9 cellular contexts compared by ENCODE assay signal in the genomic region with DNA sequence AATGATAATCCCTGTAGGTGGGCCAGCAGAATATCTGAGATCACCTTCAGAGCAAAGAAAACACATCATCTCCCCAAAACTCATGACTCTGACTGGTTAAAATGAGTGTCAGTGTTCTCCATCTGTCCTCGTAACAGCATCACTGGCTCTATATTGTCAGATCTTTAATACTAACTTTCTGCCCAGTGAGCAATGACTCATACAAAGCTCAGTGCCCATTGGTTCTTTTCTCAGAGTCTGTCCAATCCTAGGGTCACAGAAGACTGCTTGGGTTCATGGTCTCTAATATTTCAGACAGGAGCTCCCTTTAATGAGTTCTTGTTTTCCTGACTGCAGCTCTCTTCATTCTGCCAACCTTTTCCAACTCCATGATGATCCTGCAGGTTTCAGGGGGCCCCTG. TPM values are rescaled to one million over a fixed set of nuclear protein-coding genes. Genes with fewer than 3 reads are reported as not detected.
DNase-seq lines count a peak whose midpoint lies in the region; ATAC-seq lines count a peak whose summit lies in the region.
"Had no signal": no experiment of that assay in that cellular context is flagged by ENCODE, and none has a peak within 500 bp of the region (broad histone marks: within the 10 kb centered on the region; RNA-seq: fewer than 3 reads in every experiment).

No MANE protein-coding gene starts in this region.

- no peaks in the 10 kb centered on the region for H3K36me3 Mint-ChIP-seq in activated T-helper 1 cell treated with anti-CD3 and anti-CD28 coated beads, Interleukin-12 subunit alpha, Interleukin-12 subunit beta, Interleukin-2, Interleukin-4 antibody, amounts not matched to agents 30 ng/mL and 10 ng/mL and 1 ng/mL, durations not matched to agents 14 hours and 24 hours and 36 hours (ENCODE audit: low read depth)

- DNase-seq in EH (ENCODE audit: low read depth) = peak; percentile 74
- DNase-seq in T follicular helper cell (ENCODE audit: low read depth) = peak; percentile 24
- DNase-seq in globus pallidus (ENCODE audit: low spot score) = peak; percentile 49
- DNase-seq in stromal cell of bone marrow (ENCODE audit: low read depth) = peak; percentile 53
- DNase-seq in OCI-M2 (lab: John Stamatoyannopoulos, UW; ENCODE audit: unreplicated experiment) = no peak
- DNase-seq in activated T-helper 1 cell treated with anti-CD3 and anti-CD28 coated beads, Interleukin-12 subunit alpha, Interleukin-12 subunit beta, Interleukin-2, Interleukin-4 antibody, amounts not matched to agents 30 ng/mL and 10 ng/mL and 1 ng/mL, durations not matched to agents 14 hours and 24 hours and 36 hours (ENCODE audit: low spot score) = no peak

- H3K27ac Mint-ChIP-seq in activated T-helper 1 cell treated with anti-CD3 and anti-CD28 coated beads, Interleukin-12 subunit alpha, Interleukin-12 subunit beta, Interleukin-2, Interleukin-4 antibody, amounts not matched to agents 30 ng/mL and 10 ng/mL and 1 ng/mL, durations not matched to agents 14 hours and 24 hours and 36 hours = no peak overlapping the region

- intact Hi-C loops in activated T-helper 1 cell treated with anti-CD3 and anti-CD28 coated beads, Interleukin-12 subunit alpha, Interleukin-12 subunit beta, Interleukin-2, Interleukin-4 antibody, amounts not matched to agents 30 ng/mL and 10 ng/mL and 1 ng/mL, durations not matched to agents 14 hours and 24 hours and 36 hours (cut with micrococcal nuclease) = no loop called here

- peaks cover 68% of the 10 kb centered on the region for H3K27me3 Mint-ChIP-seq in activated T-helper 1 cell treated with anti-CD3 and anti-CD28 coated beads, Interleukin-12 subunit alpha, Interleukin-12 subunit beta, Interleukin-2, Interleukin-4 antibody, amounts not matched to agents 30 ng/mL and 10 ng/mL and 1 ng/mL, durations not matched to agents 14 hours and 24 hours and 36 hours (ENCODE audit: insufficient read depth)

- ATAC-seq in GM19395 (IDR thresholded peaks at IDR 0.05; ENCODE audit: unreplicated experiment) (peak; percentile 83), HG03439 (IDR thresholded peaks at IDR 0.05; ENCODE audit: unreplicated experiment) (peak; percentile 84)

- H3K4me1 Mint-ChIP-seq in activated T-helper 1 cell treated with anti-CD3 and anti-CD28 coated beads, Interleukin-12 subunit alpha, Interleukin-12 subunit beta, Interleukin-2, Interleukin-4 antibody, amounts not matched to agents 30 ng/mL and 10 ng/mL and 1 ng/mL, durations not matched to agents 14 hours and 24 hours and 36 hours (ENCODE audit: low read depth) = peaks cover 6% of the 10 kb centered on the region

- H3K9me3 Mint-ChIP-seq in activated T-helper 1 cell treated with anti-CD3 and anti-CD28 coated beads, Interleukin-12 subunit alpha, Interleukin-12 subunit beta, Interleukin-2, Interleukin-4 antibody, amounts not matched to agents 30 ng/mL and 10 ng/mL and 1 ng/mL, durations not matched to agents 14 hours and 24 hours and 36 hours = no peaks in the 10 kb centered on the region

- no peak overlapping the region for H3K4me3 Mint-ChIP-seq in activated T-helper 1 cell treated with anti-CD3 and anti-CD28 coated beads, Interleukin-12 subunit alpha, Interleukin-12 subunit beta, Interleukin-2, Interleukin-4 antibody, amounts not matched to agents 30 ng/mL and 10 ng/mL and 1 ng/mL, durations not matched to agents 14 hours and 24 hours and 36 hours

RNA-seq across cellular contexts. Expression of gene HLA-DPB1, which starts 36.4 kb away (rescaled TPM):
- 12.2 and 12.3 TPM in 2 replicates for total RNA-seq in activated T-helper 1 cell treated with anti-CD3 and anti-CD28 coated beads, Interleukin-12 subunit alpha, Interleukin-12 subunit beta, Interleukin-2, Interleukin-4 antibody, amounts not matched to agents 30 ng/mL and 10 ng/mL and 1 ng/mL, durations not matched to agents 14 hours and 24 hours and 36 hours
- total RNA-seq: SJSA1 had no signal

RNA-seq across cellular contexts. Expression of gene HLA-DPA1, which starts 38.7 kb away (rescaled TPM):
- 61.0 and 66.7 TPM in 2 replicates for total RNA-seq in activated T-helper 1 cell treated with anti-CD3 and anti-CD28 coated beads, Interleukin-12 subunit alpha, Interleukin-12 subunit beta, Interleukin-2, Interleukin-4 antibody, amounts not matched to agents 30 ng/mL and 10 ng/mL and 1 ng/mL, durations not matched to agents 14 hours and 24 hours and 36 hours
- total RNA-seq: SJSA1 had no signal

Comparison
In these comparisons a context has a peak if more than half of its experiments do, and no peak if none do; other contexts are left out.
1. DNase-seq: peak in EH (single experiment), T follicular helper cell (single experiment), globus pallidus (single experiment) and stromal cell of bone marrow (single experiment); none in OCI-M2 (single experiment) and activated T-helper 1 cell treated with anti-CD3 and anti-CD28 coated beads, Interleukin-12 subunit alpha, Interleukin-12 subunit beta, Interleukin-2, Interleukin-4 antibody, amounts not matched to agents 30 ng/mL and 10 ng/mL and 1 ng/mL, durations not matched to agents 14 hours and 24 hours and 36 hours (single experiment).